8 cellular contexts compared by ENCODE assay signal in the genomic region with DNA sequence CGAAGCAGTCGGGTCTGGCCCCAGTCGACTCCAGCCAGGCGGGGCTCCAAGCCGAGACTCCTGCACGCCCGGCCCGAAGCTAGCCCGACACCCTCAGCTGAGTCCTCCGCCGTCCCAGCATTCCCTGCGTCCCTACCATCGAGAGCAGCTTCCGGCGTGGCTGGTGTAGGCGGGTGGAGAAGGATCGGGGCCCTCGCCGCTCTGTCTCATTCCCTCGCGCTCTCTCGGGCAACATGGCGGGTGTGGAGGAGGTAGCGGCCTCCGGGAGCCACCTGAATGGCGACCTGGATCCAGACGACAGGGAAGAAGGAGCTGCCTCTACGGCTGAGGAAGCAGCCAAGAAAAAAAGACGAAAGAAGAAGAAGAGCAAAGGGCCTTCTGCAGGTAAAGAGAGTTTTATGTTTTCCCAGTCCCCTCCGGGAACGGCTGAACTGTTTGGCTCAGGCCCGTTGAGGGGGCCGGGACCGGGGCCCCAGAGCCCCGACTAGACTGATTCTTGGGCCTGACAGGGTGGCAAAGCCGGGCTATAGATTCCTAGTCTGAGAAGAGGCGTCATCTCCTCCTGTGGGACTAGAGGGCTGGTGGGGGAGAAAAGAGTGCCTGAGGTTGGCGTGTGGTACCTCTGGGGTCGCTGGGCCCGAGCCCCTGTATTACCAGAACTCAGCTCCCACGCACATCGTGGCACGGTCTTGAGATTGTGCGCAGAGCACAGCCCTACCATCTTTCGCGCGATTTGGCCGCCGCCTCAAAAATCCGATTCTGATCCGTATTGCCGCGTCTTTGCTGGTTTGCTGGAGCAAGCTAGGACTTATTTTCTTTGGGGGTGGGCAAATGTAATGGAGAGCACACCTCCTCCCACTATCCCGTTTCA. TPM values are rescaled to one million over a fixed set of nuclear protein-coding genes. Genes with fewer than 3 reads are reported as not detected.
DNase-seq lines count a peak whose midpoint lies in the region; ATAC-seq and TF ChIP-seq lines count a peak whose summit lies in the region.

A gene (plus strand): TSS at position 206 of the 871 bp plus-strand sequence. CDS start 28 bp downstream, at position 234.

- TF ChIP-seq CTCF in omental fat pad (IDR thresholded peaks at IDR 0.05) (no peak), testis (IDR thresholded peaks at IDR 0.05) (no peak)

- 0 to 1% methylated on average over 37 to 52 of the region's 54 CpGs for WGBS in testis, 2 donors

- H3K36me3 Mint-ChIP-seq in activated naive CD4-positive, alpha-beta T cell treated with anti-CD3 and anti-CD28 coated beads, Interleukin-2, amount 50 U/mL, for 72 hours, result peaks cover 34 to 51% of the 10 kb centered on the region in 2 donors

- TF ChIP-seq POLR2A in testis (IDR thresholded peaks at IDR 0.05), result peak; percentile 69

- no peaks in the 10 kb centered on the region for H3K36me3 ChIP-seq in testis (ENCODE audit: low read depth, missing control alignments)

- intact Hi-C loops in testis (cut with DNase I; ENCODE audit: low total_unique reads), result no loop called here

- H3K4me3 ChIP-seq in GM08714 (ENCODE audit: low read length), result peak within 1 kb of the TSS; percentile 95
- peak within 1 kb of the TSS; percentile 70 to 86 for H3K4me3 ChIP-seq in testis

- peaks cover 10% of the 10 kb centered on the region for H3K4me1 ChIP-seq in testis

- peak within 1 kb of the TSS; percentile 96 to 100 for H3K27ac Mint-ChIP-seq in activated naive CD4-positive, alpha-beta T cell treated with anti-CD3 and anti-CD28 coated beads, Interleukin-2, amount 50 U/mL, for 72 hours

- peak; percentile 98 for ATAC-seq in HG02610 (IDR thresholded peaks at IDR 0.05; ENCODE audit: unreplicated experiment)
- ATAC-seq in activated naive CD4-positive, alpha-beta T cell treated with anti-CD3 and anti-CD28 coated beads, Interleukin-2, amount 50 U/mL, for 72 hours, result peak; percentile 94 to 99
- peak; percentile 100 for ATAC-seq in omental fat pad (ENCODE audit: low FRiP score)

- DNase-seq in NCI-H1092 treated with DMSO at 0.1 percent for 48 hours (lab: John Stamatoyannopoulos, UW) (peak; percentile 89), SKM-1 (lab: John Stamatoyannopoulos, UW; ENCODE audit: unreplicated experiment) (peak; percentile 27), glomerular endothelial cell (ENCODE audit: extremely low read depth, low read depth, low spot score) (peak; percentile 73), omental fat pad (ENCODE audit: low spot score) (peak; percentile 87), testis (peak; percentile 98)
- DNase-seq in activated naive CD4-positive, alpha-beta T cell treated with anti-CD3 and anti-CD28 coated beads, Interleukin-2, amount 50 U/mL, for 72 hours (ENCODE audit: low spot score in 2 of 2), result peak; percentile 88 to 94

- H3K9me3 Mint-ChIP-seq in activated naive CD4-positive, alpha-beta T cell treated with anti-CD3 and anti-CD28 coated beads, Interleukin-2, amount 50 U/mL, for 72 hours, result peaks cover 0 to 4% of the 10 kb centered on the region in 2 donors

- H3K27ac ChIP-seq in testis, result peak within 1 kb of the TSS; percentile 75 to 91

- no peaks in the 10 kb centered on the region for H3K9me3 ChIP-seq in testis

- H3K27me3 ChIP-seq in testis, result no peaks in the 10 kb centered on the region

RNA-seq across cellular contexts. Expression of the gene that starts here (rescaled TPM):
- total RNA-seq in activated naive CD4-positive, alpha-beta T cell treated with anti-CD3 and anti-CD28 coated beads, Interleukin-2, amount 50 U/mL, for 72 hours, result 100 to 1,000 TPM in 1 of 2 donors, 10 to 100 TPM in 1; 70.7 to 141 TPM
- total RNA-seq in glomerular endothelial cell (53.0 and 66.3 TPM in 2 replicates), omental fat pad (100 to 1,000 TPM in 1 of 4 donors, 10 to 100 TPM in 3; 50.3 to 124 (median 66.3) TPM), testis (10 to 100 TPM; 73.2 to 83.1 TPM)
- polyA plus RNA-seq in testis (ENCODE audit: insufficient read depth, low read depth, low replicate concordance), result 86.1 TPM

Comparison
In these comparisons a context has a peak if more than half of its experiments do, and no peak if none do; other contexts are left out.
1. Peak in every context shown above with its lines: DNase-seq, ATAC-seq, H3K4me3 ChIP-seq and H3K27ac ChIP-seq.
2. DNase-seq: peak in every context shown above with its lines; median percentile 98 in testis; 91 in activated naive CD4-positive, alpha-beta T cell treated with anti-CD3 and anti-CD28 coated beads, Interleukin-2, amount 50 U/mL, for 72 hours; 89 in NCI-H1092 treated with DMSO at 0.1 percent for 48 hours; 87 in omental fat pad; 73 in glomerular endothelial cell; 27 in SKM-1.